Comparison of ENCODE assay signal across 1 cellular context in genomic region chr1:44544960-44545359, GRCh38.
TF ChIP-seq lines count a peak whose summit lies in the region.

No MANE protein-coding gene starts in this region.

TF ChIP-seq in H1, 55 proteins besides CTCF, POLR2A, EP300 and RAD21 (continued from another document):
- TF ChIP-seq CTBP2 (IDR thresholded peaks at IDR 0.05; ENCODE audit: borderline replicate concordance, insufficient read depth, insufficient read length, low read length) (no peak), JUN (IDR thresholded peaks at IDR 0.05; ENCODE audit: low read depth, low read length) (no peak), TAF1 (IDR thresholded peaks at IDR 0.05; ENCODE audit: low read depth, low read length) (no peak), RNF2 (IDR thresholded peaks at IDR 0.05; ENCODE audit: borderline replicate concordance, low read depth, low read length, missing control alignments, poor library complexity, severe bottlenecking) (no peak), YY1 (IDR thresholded peaks at IDR 0.05; ENCODE audit: low read depth, low read length) (no peak), CHD2 (IDR thresholded peaks at IDR 0.05; ENCODE audit: low read length) (no peak), ZNF274 (IDR thresholded peaks at IDR 0.05; ENCODE audit: borderline replicate concordance, extremely low read depth, low read length) (no peak), HDAC6 (IDR thresholded peaks at IDR 0.05; ENCODE audit: low read depth, low read length) (no peak)
